In the genomic region with DNA sequence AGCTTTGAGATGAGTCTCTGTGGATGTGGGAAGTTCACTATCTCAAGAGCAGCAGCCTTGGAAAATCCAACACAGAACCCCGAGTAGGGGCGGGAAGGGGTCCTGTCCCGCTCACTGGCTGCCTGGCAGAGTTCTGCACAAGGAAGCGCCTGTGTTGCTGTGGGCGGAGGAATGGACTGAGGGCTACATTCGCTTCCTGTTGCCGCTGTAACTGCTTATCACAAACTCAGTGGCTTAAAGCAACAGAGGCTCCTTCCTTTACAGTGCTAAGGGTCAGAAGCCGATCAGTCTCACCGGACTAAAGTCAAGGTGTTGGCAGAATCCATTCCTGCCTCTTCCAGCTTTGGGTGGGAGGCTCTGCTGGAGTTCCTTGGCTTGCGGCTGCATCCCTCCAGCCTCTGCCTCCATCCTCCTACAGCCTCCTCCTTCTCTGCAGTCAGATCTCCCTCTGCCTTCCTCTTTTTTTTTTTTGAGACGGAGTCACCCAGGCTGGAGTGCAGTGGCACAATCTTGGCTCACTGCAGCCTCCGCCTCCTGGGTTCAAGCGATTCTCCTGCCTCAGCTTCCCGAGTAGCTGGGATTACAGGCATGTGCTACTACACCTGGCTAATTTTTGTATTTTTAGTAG, we compare ENCODE assay signal across 8 cellular contexts.
DNase-seq lines count a peak whose midpoint lies in the region; ATAC-seq and TF ChIP-seq lines count a peak whose summit lies in the region.

No MANE protein-coding gene starts in this region.

- peak overlapping the region; percentile 66 for H3K9ac ChIP-seq in MM.1S (ENCODE audit: low read length)

- H3K4me3 ChIP-seq in MM.1S (ENCODE audit: low read length) (peak overlapping the region; percentile 19; the same call in 1 of the 2 replicates), SJCRH30 (no peak overlapping the region)

- TF ChIP-seq POLR2A in GM18505 (IDR thresholded peaks at IDR 0.05; ENCODE audit: borderline replicate concordance, extremely low read depth, insufficient read depth, insufficient read length), result peak; percentile 52

- TF ChIP-seq CTCF in MM.1S (IDR thresholded peaks at IDR 0.05; ENCODE audit: low read length), result no peak

- no peaks in the 10 kb centered on the region for H3K9me2 ChIP-seq in MM.1S (replicated peaks; ENCODE audit: insufficient read depth, low read length)

- no peaks in the 10 kb centered on the region for H4K20me1 ChIP-seq in MM.1S (ENCODE audit: insufficient read depth, low read length)

- peaks cover 33% of the 10 kb centered on the region for H3F3A ChIP-seq in MM.1S (ENCODE audit: insufficient read depth, low read length)

- DNase-seq in MM.1S (peak; percentile 70), amniotic epithelial cell (ENCODE audit: low read depth) (peak; percentile 52), mucosa of gallbladder (ENCODE audit: low spot score) (peak; percentile 77), SJCRH30 (no peak)

- H3K79me2 ChIP-seq in MM.1S (ENCODE audit: low read length), result peaks cover 87% of the 10 kb centered on the region

- H2AFZ ChIP-seq in MM.1S (ENCODE audit: low read length), result no peak overlapping the region

- no peak for ATAC-seq in GM18505 (IDR thresholded peaks at IDR 0.05; ENCODE audit: unreplicated experiment)
- ATAC-seq in HG02588 (IDR thresholded peaks at IDR 0.05; ENCODE audit: unreplicated experiment), result no peak
- no peak for ATAC-seq in GM21526 (IDR thresholded peaks at IDR 0.05; ENCODE audit: low FRiP score, unreplicated experiment)
- no peak for ATAC-seq in HG02852 (IDR thresholded peaks at IDR 0.05; ENCODE audit: unreplicated experiment)

- H3K27me3 ChIP-seq in MM.1S (replicated peaks; ENCODE audit: insufficient read depth, low read length), result no peaks in the 10 kb centered on the region
- no peaks in the 10 kb centered on the region for H3K27me3 ChIP-seq in SJCRH30

- H3K27ac ChIP-seq in MM.1S (ENCODE audit: low read length), result peak overlapping the region; percentile 96
- H3K27ac ChIP-seq in SJCRH30, result no peak overlapping the region

- no peaks in the 10 kb centered on the region for H3K36me3 ChIP-seq in MM.1S (replicated peaks; ENCODE audit: insufficient read depth, low read length)
- H3K36me3 ChIP-seq in SJCRH30, result no peaks in the 10 kb centered on the region

- H3K4me2 ChIP-seq in MM.1S (ENCODE audit: low read depth, low read length), result peak overlapping the region; percentile 74

- H3K9me3 ChIP-seq in MM.1S (replicated peaks; ENCODE audit: insufficient read depth, low read length), result no peaks in the 10 kb centered on the region
- H3K9me3 ChIP-seq in SJCRH30 (replicated peaks), result no peaks in the 10 kb centered on the region

- H3K4me1 ChIP-seq in MM.1S (ENCODE audit: low read length) (peaks cover 60% of the 10 kb centered on the region), SJCRH30 (peaks cover 37% of the 10 kb centered on the region)

Comparison
In these comparisons a context has a peak if more than half of its experiments do, and no peak if none do; other contexts are left out.
1. DNase-seq: peak in MM.1S (single experiment), amniotic epithelial cell (single experiment) and mucosa of gallbladder (single experiment); none in SJCRH30 (0 of 2).